Comparison of ENCODE assay signal across 8 cellular contexts in genomic region chr11:95254139-95254704, GRCh38. TPM values are rescaled to one million over a fixed set of nuclear protein-coding genes. Genes with fewer than 3 reads are reported as not detected.
A peak's percentile ranks its signal among the peaks of the same experiment; 100 is the strongest.
DNase-seq lines count a peak whose midpoint lies in the region; ATAC-seq, FAIRE-seq and TF ChIP-seq lines count a peak whose summit lies in the region.

No MANE protein-coding gene starts in this region.

- intact Hi-C loops in mammary epithelial cell (cut with micrococcal nuclease), result no loop called here

- H2AFZ ChIP-seq in mammary epithelial cell (ENCODE audit: low read depth, low read length), result no peak overlapping the region

- CTCF ChIA-PET in mammary epithelial cell (lab: Charles Lee; ENCODE audit: low non-redundant PET), result no interaction called here

- ATAC-seq in GM18511 (IDR thresholded peaks at IDR 0.05; ENCODE audit: unreplicated experiment), result peak; percentile 99
- ATAC-seq in HG02973 (IDR thresholded peaks at IDR 0.05; ENCODE audit: unreplicated experiment), result peak; percentile 97

- H3K27me3 Mint-ChIP-seq in immature natural killer cell (ENCODE audit: low read depth in 3 of 3), result peaks cover 0 to 6% (median 6%) of the 10 kb centered on the region in 3 donors

- no peak overlapping the region for H3K4me3 ChIP-seq in mammary epithelial cell (replicated peaks in 1 of 3; ENCODE audit: insufficient read depth in 1 of 3, low read depth in 2 of 3, low read length in 3 of 3)
- peak overlapping the region in 1 of 2 donors; percentile 30 for H3K4me3 ChIP-seq in small intestine (ENCODE audit: low read depth in 1 of 2, low read length in 2 of 2)

- H3K4me3 Mint-ChIP-seq in immature natural killer cell, result peak overlapping the region; percentile 81 to 90 (median 86)

- dilution Hi-C loops in mammary epithelial cell (cut with HindIII; ENCODE audit: low sequenced_read_pairs), result no loop called here

- no peaks in the 10 kb centered on the region for H3K9me3 ChIP-seq in mammary epithelial cell (replicated peaks; ENCODE audit: insufficient read depth, low read length)
- no peaks in the 10 kb centered on the region for H3K9me3 ChIP-seq in small intestine (ENCODE audit: control insufficient read depth, low read depth)

- in situ Hi-C loops in mammary epithelial cell (cut with MboI; ENCODE audit: low sequenced_read_pairs in 2 of 2), result no loop called here

- peak overlapping the region; percentile 44 for H3K4me2 ChIP-seq in mammary epithelial cell (ENCODE audit: insufficient read depth, low read depth, low read length)

- 47% methylated on average over 8 of the region's 8 CpGs for WGBS in mammary epithelial cell (ENCODE audit: low coverage, missing lambda C conversion rate)
- WGBS in small intestine, 3 donors, result 1 to 2% (median 1%) methylated on average over 8 of the region's 8 CpGs

- H3K27ac ChIP-seq in VCaP, result peak overlapping the region; percentile 61
- no peak overlapping the region for H3K27ac ChIP-seq in mammary epithelial cell (ENCODE audit: insufficient read depth, low read depth, low read length)
- peak overlapping the region in 1 of 2 donors; percentile 50 for H3K27ac ChIP-seq in small intestine (ENCODE audit: low read depth in 1 of 2, low read length in 1 of 2)

- peaks cover 15 to 22% of the 10 kb centered on the region in 2 donors for H3K4me1 Mint-ChIP-seq in immature natural killer cell

- FAIRE-seq in small intestine (lab: Jason Lieb, UNC), result no peak

- DNase-seq in NCI-H2107 (lab: John Stamatoyannopoulos, UW) (peak; percentile 77), mammary epithelial cell (peak; percentile 73), immature natural killer cell (peak; percentile 49 to 65 (median 53)), small intestine (peak; percentile 92), 8988T (no peak)

- H3K27ac Mint-ChIP-seq in immature natural killer cell, result peak overlapping the region in 5 of 6 donors; percentile 54 to 86 (median 76)

- H3K27me3 ChIP-seq in mammary epithelial cell (ENCODE audit: insufficient read depth, low read length) (no peaks in the 10 kb centered on the region), small intestine (ENCODE audit: control insufficient read depth in 2 of 2, insufficient read depth in 2 of 2, low read length in 2 of 2) (no peaks in the 10 kb centered on the region)

- BruUV-seq in mammary epithelial cell (replicated peaks; lab: Mats Ljungman, UMichigan), result no TSS peak

- peaks cover 0 to under 1% (median 0%) of the 10 kb centered on the region in 6 donors for H3K9me3 Mint-ChIP-seq in immature natural killer cell

- TF ChIP-seq CTCF in VCaP (conservative IDR thresholded peaks at IDR 0.05), result no peak
- TF ChIP-seq CTCF in mammary epithelial cell (conservative IDR thresholded peaks at IDR 0.05 in 1 of 2, IDR thresholded peaks at IDR 0.05 in 1 of 2; ENCODE audit: extremely low read depth in 1 of 2, insufficient read depth in 1 of 2, low read depth in 1 of 2, low read length in 2 of 2), result no peak

- no peak overlapping the region for H3K9ac ChIP-seq in mammary epithelial cell (ENCODE audit: insufficient read depth, low read length)

- H4K20me1 ChIP-seq in mammary epithelial cell (ENCODE audit: insufficient read depth, low read length), result no peaks in the 10 kb centered on the region

- no peaks in the 10 kb centered on the region for H3K79me2 ChIP-seq in mammary epithelial cell (ENCODE audit: insufficient read depth, low read length)

- H3K4me1 ChIP-seq in mammary epithelial cell (ENCODE audit: insufficient read depth, low read length) (peaks cover 9% of the 10 kb centered on the region), small intestine (ENCODE audit: control insufficient read depth in 2 of 2, insufficient read depth in 1 of 2, low read depth in 1 of 2, low read length in 1 of 2) (no peaks in the 10 kb centered on the region)

- no peaks in the 10 kb centered on the region for H3K36me3 Mint-ChIP-seq in immature natural killer cell

- no peaks in the 10 kb centered on the region for H3K36me3 ChIP-seq in mammary epithelial cell (ENCODE audit: insufficient read depth, low read length)
- H3K36me3 ChIP-seq in small intestine (ENCODE audit: control insufficient read depth in 2 of 2, insufficient read depth in 2 of 2, low read length in 2 of 2), result no peaks in the 10 kb centered on the region

RNA-seq across cellular contexts. Expression of gene SESN3, which starts 23.2 kb away (rescaled TPM):
- total RNA-seq in mammary epithelial cell, result 100 to 1,000 TPM in 1 of 2 donors, 10 to 100 TPM in 1; 36.5 to 184 TPM
- polyA plus RNA-seq in mammary epithelial cell (9.8 TPM), immature natural killer cell (under 1 TPM; 0.29 to 0.45 (median 0.33) TPM), small intestine (1 to 10 TPM; 3.5 to 6.9 (median 3.6) TPM)
- 43.3 TPM for polyA minus RNA-seq in mammary epithelial cell
